In the genomic region with DNA sequence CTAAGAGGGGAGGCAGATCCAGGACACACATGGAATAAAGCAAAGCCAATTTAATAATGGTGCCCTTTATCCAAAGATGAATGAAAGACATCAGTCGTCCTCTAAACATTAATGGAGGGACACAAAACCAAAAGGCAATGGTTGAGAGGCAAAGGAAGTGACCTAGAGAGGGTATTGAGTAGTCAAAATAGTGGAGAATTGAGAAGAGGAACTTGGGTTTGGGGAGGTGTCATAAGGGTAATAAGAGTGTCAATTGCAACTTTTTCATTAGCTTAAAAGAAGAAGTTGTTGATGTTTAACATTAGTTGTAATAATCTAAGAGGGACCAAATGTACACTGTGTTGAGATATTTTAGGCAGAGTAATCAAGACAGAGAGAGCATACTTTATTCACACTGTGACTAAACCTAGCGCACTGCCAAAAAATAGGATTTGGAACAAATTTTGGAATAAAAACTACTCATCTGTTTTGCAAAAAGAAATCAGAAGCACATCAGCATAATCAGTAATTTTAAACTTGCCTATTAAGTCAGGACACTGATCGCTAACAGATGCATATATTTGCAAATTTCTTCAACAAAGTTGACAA, we compare ENCODE assay signal across 1 cellular context.
TF ChIP-seq lines count a peak whose summit lies in the region.

No MANE protein-coding gene starts in this region.

TF ChIP-seq in GM23338, 12 proteins besides CTCF, POLR2A, EP300 and RAD21 (continued from another document):
- TF ChIP-seq EZH2 (IDR thresholded peaks at IDR 0.05; ENCODE audit: low read depth, unreplicated experiment) (no peak), NANOG (IDR thresholded peaks at IDR 0.05; ENCODE audit: borderline replicate concordance) (no peak), STAT1 (IDR thresholded peaks at IDR 0.05; ENCODE audit: unreplicated experiment) (no peak), ZNF114 (CRISPR knock-in tag; IDR thresholded peaks at IDR 0.05) (no peak)
- TF ChIP-seq, protein P1, sequence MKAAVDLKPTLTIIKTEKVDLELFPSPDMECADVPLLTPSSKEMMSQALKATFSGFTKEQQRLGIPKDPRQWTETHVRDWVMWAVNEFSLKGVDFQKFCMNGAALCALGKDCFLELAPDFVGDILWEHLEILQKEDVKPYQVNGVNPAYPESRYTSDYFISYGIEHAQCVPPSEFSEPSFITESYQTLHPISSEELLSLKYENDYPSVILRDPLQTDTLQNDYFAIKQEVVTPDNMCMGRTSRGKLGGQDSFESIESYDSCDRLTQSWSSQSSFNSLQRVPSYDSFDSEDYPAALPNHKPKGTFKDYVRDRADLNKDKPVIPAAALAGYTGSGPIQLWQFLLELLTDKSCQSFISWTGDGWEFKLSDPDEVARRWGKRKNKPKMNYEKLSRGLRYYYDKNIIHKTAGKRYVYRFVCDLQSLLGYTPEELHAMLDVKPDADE (IDR thresholded peaks at IDR 0.05) = no peak
- TF ChIP-seq, protein P2, sequence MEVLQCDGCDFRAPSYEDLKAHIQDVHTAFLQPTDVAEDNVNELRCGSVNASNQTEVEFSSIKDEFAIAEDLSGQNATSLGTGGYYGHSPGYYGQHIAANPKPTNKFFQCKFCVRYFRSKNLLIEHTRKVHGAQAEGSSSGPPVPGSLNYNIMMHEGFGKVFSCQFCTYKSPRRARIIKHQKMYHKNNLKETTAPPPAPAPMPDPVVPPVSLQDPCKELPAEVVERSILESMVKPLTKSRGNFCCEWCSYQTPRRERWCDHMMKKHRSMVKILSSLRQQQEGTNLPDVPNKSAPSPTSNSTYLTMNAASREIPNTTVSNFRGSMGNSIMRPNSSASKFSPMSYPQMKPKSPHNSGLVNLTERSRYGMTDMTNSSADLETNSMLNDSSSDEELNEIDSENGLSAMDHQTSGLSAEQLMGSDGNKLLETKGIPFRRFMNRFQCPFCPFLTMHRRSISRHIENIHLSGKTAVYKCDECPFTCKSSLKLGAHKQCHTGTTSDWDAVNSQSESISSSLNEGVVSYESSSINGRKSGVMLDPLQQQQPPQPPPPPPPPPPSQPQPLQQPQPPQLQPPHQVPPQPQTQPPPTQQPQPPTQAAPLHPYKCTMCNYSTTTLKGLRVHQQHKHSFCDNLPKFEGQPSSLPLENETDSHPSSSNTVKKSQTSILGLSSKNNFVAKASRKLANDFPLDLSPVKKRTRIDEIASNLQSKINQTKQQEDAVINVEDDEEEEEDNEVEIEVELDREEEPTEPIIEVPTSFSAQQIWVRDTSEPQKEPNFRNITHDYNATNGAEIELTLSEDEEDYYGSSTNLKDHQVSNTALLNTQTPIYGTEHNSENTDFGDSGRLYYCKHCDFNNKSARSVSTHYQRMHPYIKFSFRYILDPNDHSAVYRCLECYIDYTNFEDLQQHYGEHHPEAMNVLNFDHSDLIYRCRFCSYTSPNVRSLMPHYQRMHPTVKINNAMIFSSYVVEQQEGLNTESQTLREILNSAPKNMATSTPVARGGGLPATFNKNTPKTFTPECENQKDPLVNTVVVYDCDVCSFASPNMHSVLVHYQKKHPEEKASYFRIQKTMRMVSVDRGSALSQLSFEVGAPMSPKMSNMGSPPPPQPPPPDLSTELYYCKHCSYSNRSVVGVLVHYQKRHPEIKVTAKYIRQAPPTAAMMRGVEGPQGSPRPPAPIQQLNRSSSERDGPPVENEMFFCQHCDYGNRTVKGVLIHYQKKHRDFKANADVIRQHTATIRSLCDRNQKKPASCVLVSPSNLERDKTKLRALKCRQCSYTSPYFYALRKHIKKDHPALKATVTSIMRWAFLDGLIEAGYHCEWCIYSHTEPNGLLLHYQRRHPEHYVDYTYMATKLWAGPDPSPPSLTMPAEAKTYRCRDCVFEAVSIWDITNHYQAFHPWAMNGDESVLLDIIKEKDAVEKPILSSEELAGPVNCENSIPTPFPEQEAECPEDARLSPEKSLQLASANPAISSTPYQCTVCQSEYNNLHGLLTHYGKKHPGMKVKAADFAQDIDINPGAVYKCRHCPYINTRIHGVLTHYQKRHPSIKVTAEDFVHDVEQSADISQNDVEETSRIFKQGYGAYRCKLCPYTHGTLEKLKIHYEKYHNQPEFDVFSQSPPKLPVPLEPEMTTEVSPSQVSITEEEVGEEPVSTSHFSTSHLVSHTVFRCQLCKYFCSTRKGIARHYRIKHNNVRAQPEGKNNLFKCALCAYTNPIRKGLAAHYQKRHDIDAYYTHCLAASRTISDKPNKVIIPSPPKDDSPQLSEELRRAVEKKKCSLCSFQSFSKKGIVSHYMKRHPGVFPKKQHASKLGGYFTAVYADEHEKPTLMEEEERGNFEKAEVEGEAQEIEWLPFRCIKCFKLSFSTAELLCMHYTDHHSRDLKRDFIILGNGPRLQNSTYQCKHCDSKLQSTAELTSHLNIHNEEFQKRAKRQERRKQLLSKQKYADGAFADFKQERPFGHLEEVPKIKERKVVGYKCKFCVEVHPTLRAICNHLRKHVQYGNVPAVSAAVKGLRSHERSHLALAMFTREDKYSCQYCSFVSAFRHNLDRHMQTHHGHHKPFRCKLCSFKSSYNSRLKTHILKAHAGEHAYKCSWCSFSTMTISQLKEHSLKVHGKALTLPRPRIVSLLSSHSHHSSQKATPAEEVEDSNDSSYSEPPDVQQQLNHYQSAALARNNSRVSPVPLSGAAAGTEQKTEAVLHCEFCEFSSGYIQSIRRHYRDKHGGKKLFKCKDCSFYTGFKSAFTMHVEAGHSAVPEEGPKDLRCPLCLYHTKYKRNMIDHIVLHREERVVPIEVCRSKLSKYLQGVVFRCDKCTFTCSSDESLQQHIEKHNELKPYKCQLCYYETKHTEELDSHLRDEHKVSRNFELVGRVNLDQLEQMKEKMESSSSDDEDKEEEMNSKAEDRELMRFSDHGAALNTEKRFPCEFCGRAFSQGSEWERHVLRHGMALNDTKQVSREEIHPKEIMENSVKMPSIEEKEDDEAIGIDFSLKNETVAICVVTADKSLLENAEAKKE (CRISPR knock-in tag; IDR thresholded peaks at IDR 0.05) = no peak
